In the genomic region with DNA sequence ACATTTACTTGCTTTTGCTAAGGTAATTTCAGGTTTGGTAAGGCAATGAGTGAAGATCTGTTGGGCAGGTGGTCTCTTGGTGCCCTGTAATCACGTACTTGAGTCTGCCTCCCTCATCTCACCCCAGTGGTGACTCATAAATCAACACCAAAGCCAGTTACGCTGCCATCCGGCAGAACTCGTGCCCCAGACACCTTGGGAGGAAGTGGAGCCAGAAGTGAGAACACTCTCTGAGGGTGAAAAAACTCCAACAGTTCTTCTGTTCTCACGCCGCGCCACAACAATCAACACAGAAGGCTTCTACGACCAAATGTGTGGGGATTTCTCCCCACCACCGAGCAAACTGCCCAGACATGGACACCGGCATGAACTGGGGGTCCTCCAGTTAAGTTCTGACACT, we compare ENCODE assay signal across 8 cellular contexts.
DNase-seq lines count a peak whose midpoint lies in the region; ATAC-seq, FAIRE-seq and TF ChIP-seq lines count a peak whose summit lies in the region.

No MANE protein-coding gene starts in this region.

- ATAC-seq in GM18505 (IDR thresholded peaks at IDR 0.05; ENCODE audit: unreplicated experiment) (peak; percentile 52), HG02973 (IDR thresholded peaks at IDR 0.05; ENCODE audit: unreplicated experiment) (peak; percentile 56)

- peak; percentile 83 for FAIRE-seq in bronchial epithelial cell (lab: Jason Lieb, UNC)

- DNase-seq in T-helper 22 cell (ENCODE audit: low read depth) (peak; percentile 90), bronchial epithelial cell (ENCODE audit: low read depth) (peak; percentile 70), cortex of kidney (lab: John Stamatoyannopoulos, UW) (no peak), T1000 (lab: John Stamatoyannopoulos, UW) (no peak), HuH-7.5 (ENCODE audit: low spot score) (no peak)
- DNase-seq in stimulated activated CD4-positive, alpha-beta T cell treated with anti-CD3 and anti-CD28 coated beads, Interleukin-15, amount 100 ng/mL, for 48 hours (ENCODE audit: low read depth in 2 of 2) = peak; percentile 66 to 68

- no peak for TF ChIP-seq CTCF in bronchial epithelial cell (IDR thresholded peaks at IDR 0.05; ENCODE audit: insufficient read depth, low read length, severe bottlenecking)

- no peaks in the 10 kb centered on the region for H3K27me3 ChIP-seq in bronchial epithelial cell (ENCODE audit: control insufficient read depth, insufficient read depth, low read length)

- H3K4me3 ChIP-seq in bronchial epithelial cell (ENCODE audit: low read depth, low read length) = no peak overlapping the region

- TF ChIP-seq POLR2A in GM18505 (IDR thresholded peaks at IDR 0.05; ENCODE audit: borderline replicate concordance, extremely low read depth, insufficient read depth, insufficient read length) = no peak

- no peaks in the 10 kb centered on the region for H3K36me3 ChIP-seq in bronchial epithelial cell (ENCODE audit: control insufficient read depth, insufficient read depth, low read length)

Comparison
In these comparisons a context has a peak if more than half of its experiments do, and no peak if none do; other contexts are left out.
1. DNase-seq: peak in T-helper 22 cell (single experiment), bronchial epithelial cell (single experiment) and stimulated activated CD4-positive, alpha-beta T cell treated with anti-CD3 and anti-CD28 coated beads, Interleukin-15, amount 100 ng/mL, for 48 hours (2 of 2); none in cortex of kidney (single experiment), T1000 (single experiment) and HuH-7.5 (single experiment).